In genomic region chr4:20735931-20736330, GRCh38 we compare ENCODE assay signal across 9 cellular contexts.
"Had no signal": no experiment of that assay in that cellular context is flagged by ENCODE, and none has a peak within 500 bp of the region (broad histone marks: within the 10 kb centered on the region; RNA-seq: fewer than 3 reads in every experiment).

No MANE protein-coding gene starts in this region.

- H3K4me3 ChIP-seq: GM23248, HAP-1, K562 had no signal

- H3K4me1 ChIP-seq: HAP-1 had no signal

- H3K36me3 ChIP-seq: HAP-1 had no signal

- H3K27ac ChIP-seq: GM23248 had no signal

- FAIRE-seq: HTR-8/SVneo, K562 had no signal

- ATAC-seq: HCT116, K562 had no signal

- DNase-seq: GM23248, GOT3, H7, HFFc6, IMR-90 had no signal

- H3K9me3 ChIP-seq: HAP-1 had no signal
